1 cellular context compared by ENCODE assay signal in the genomic region with DNA sequence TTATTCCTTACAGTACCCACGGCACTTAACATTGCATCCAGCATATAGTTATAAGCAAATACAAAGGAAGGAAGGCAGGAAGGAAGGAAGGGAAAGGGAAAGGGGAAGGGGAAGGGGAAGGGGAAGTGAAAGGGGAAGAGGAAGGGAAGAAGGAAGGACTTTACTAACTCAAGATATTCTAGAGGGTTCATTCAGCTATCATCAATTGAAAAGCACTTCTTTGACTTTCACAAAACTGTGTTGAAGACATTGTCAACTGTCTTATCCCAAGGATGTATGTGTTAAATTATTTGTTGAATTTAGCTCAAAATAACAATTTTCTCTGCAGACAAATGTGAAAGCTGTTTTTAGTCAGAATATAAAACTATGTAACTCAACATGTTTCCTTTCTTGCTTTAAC.
TF ChIP-seq lines count a peak whose summit lies in the region.

No MANE protein-coding gene starts in this region.

TF ChIP-seq in HepG2, 621 proteins besides CTCF, POLR2A, EP300 and RAD21:
- TF ChIP-seq, protein P1, sequence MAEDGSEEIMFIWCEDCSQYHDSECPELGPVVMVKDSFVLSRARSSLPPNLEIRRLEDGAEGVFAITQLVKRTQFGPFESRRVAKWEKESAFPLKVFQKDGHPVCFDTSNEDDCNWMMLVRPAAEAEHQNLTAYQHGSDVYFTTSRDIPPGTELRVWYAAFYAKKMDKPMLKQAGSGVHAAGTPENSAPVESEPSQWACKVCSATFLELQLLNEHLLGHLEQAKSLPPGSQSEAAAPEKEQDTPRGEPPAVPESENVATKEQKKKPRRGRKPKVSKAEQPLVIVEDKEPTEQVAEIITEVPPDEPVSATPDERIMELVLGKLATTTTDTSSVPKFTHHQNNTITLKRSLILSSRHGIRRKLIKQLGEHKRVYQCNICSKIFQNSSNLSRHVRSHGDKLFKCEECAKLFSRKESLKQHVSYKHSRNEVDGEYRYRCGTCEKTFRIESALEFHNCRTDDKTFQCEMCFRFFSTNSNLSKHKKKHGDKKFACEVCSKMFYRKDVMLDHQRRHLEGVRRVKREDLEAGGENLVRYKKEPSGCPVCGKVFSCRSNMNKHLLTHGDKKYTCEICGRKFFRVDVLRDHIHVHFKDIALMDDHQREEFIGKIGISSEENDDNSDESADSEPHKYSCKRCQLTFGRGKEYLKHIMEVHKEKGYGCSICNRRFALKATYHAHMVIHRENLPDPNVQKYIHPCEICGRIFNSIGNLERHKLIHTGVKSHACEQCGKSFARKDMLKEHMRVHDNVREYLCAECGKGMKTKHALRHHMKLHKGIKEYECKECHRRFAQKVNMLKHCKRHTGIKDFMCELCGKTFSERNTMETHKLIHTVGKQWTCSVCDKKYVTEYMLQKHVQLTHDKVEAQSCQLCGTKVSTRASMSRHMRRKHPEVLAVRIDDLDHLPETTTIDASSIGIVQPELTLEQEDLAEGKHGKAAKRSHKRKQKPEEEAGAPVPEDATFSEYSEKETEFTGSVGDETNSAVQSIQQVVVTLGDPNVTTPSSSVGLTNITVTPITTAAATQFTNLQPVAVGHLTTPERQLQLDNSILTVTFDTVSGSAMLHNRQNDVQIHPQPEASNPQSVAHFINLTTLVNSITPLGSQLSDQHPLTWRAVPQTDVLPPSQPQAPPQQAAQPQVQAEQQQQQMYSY (CRISPR knock-in tag; IDR thresholded peaks at IDR 0.05) = no peak
- TF ChIP-seq PCBP1 (IDR thresholded peaks at IDR 0.05; ENCODE audit: borderline replicate concordance, low read depth, low read length) (0 out of 2 replicates have a peak, but pooled peaks have one; percentile 27), HNRNPK (IDR thresholded peaks at IDR 0.05; ENCODE audit: low read depth, low read length, poor library complexity, severe bottlenecking) (peak; percentile 96), HDAC1 (CRISPR knock-in tag; IDR thresholded peaks at IDR 0.05) (no peak), ZNF790 (CRISPR knock-in tag; IDR thresholded peaks at IDR 0.05; ENCODE audit: borderline replicate concordance) (no peak), ISL2 (CRISPR knock-in tag; IDR thresholded peaks at IDR 0.05) (no peak), TGIF2 (CRISPR knock-in tag; IDR thresholded peaks at IDR 0.05) (no peak)
TF ChIP-seq in HepG2: peak in this region for 2.
